10 cellular contexts compared by ENCODE assay signal in the genomic region with DNA sequence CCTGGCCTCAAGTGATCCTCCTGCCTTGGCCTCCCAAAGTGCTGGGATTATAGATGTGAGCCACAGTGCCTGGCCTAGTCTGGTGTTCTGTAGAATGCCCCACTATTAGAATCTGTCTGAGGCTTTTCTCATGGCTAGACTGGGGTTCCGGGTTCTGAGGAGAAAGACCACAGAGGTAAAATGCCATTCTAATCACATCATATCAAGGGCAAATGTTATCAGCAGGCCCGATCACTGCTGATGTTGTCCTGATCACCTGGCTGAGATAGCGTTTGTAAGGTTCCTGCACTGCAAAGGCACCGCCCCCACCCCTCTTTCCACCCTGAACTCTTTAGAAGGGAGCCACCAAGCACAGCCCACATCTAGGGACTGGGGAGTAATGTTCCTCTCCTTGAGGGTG. TPM values are rescaled to one million over a fixed set of nuclear protein-coding genes. Genes with fewer than 3 reads are reported as not detected.
DNase-seq lines count a peak whose midpoint lies in the region; ATAC-seq and TF ChIP-seq lines count a peak whose summit lies in the region.
"Had no signal": no experiment of that assay in that cellular context is flagged by ENCODE, and none has a peak within 500 bp of the region (broad histone marks: within the 10 kb centered on the region; RNA-seq: fewer than 3 reads in every experiment).

No MANE protein-coding gene starts in this region.

- H3K18ac ChIP-seq in mesendoderm (ENCODE audit: low read length): no peak overlapping the region

- no peak overlapping the region for H3K9ac ChIP-seq in mesendoderm (ENCODE audit: low read length)
- H3K9ac ChIP-seq: BLaER1 had no signal

- H2AFZ ChIP-seq in PC-9: no peak overlapping the region
- H2AFZ ChIP-seq: GM23338 had no signal

- H3K4me2 ChIP-seq in PC-9 (peak overlapping the region; percentile 4), mesendoderm (ENCODE audit: low read length) (no peak overlapping the region)
- H3K4me2 ChIP-seq: BLaER1, GM23338 had no signal

- no peak overlapping the region for H2BK120ac ChIP-seq in mesendoderm (ENCODE audit: low read depth, low read length)

- DNase-seq in PC-9 (peak in 1 of 2 experiments; percentile 56), amniotic epithelial cell (ENCODE audit: low read depth) (peak; percentile 20), mesendoderm (peak; percentile 49), heart left ventricle (no peak), GM19240 (ENCODE audit: insufficient read length, low spot score) (no peak), HPDE6-E6E7 (ENCODE audit: extremely low spot score) (no peak)
- DNase-seq in stimulated activated CD4-positive, alpha-beta T cell treated with anti-CD3 and anti-CD28 coated beads, Interleukin-4, amount 100 ng/mL, for 1 hour: no peak
- DNase-seq: H7 had no signal

- ATAC-seq in heart left ventricle: no peak
- ATAC-seq: GM23338 had no signal

- no peak overlapping the region for H3K4ac ChIP-seq in mesendoderm (ENCODE audit: low read depth, low read length)

- H2AK5ac ChIP-seq in mesendoderm (ENCODE audit: low read length): no peak overlapping the region

- H4K8ac ChIP-seq in mesendoderm (ENCODE audit: low read depth, low read length): no peak overlapping the region

- H3K56ac ChIP-seq in mesendoderm (ENCODE audit: low read length): no peak overlapping the region

- no peak overlapping the region for H3K27ac ChIP-seq in PC-9
- H3K27ac ChIP-seq in mesendoderm (ENCODE audit: low read depth, low read length): no peak overlapping the region
- H3K27ac ChIP-seq in heart left ventricle: no peak overlapping the region
- H3K27ac ChIP-seq: BLaER1 had no signal

- H2BK5ac ChIP-seq in mesendoderm (ENCODE audit: low read length): no peak overlapping the region

- no peaks in the 10 kb centered on the region for H3K9me2 ChIP-seq in PC-9 (ENCODE audit: insufficient read depth)

- H3K27me3 ChIP-seq in PC-9 (ENCODE audit: insufficient read depth, low read depth) (no peaks in the 10 kb centered on the region), mesendoderm (ENCODE audit: insufficient read depth, low read length, poor library complexity) (no peaks in the 10 kb centered on the region), heart left ventricle (no peaks in the 10 kb centered on the region)
- H3K27me3 ChIP-seq: BLaER1 had no signal

- no peak overlapping the region for H2BK15ac ChIP-seq in mesendoderm (replicated peaks; ENCODE audit: low read depth)

- H3K4me3 ChIP-seq in PC-9 (no peak overlapping the region), mesendoderm (ENCODE audit: low read length) (no peak overlapping the region), heart left ventricle (no peak overlapping the region)
- H3K4me3 ChIP-seq: BLaER1, GM23338 had no signal

- CTCF ChIA-PET in PC-9 (lab: Charles Lee): no interaction called here

- no CpG with 5 or more reads among the region's 4 CpGs for WGBS in mesendoderm (ENCODE audit: extremely low coverage, insufficient coverage, low lambda C conversion rate)
- WGBS in heart left ventricle, 4 donors: 69 to 85% (median 77%) methylated on average over 3 to 4 of the region's 4 CpGs

- intact Hi-C loops in PC-9 (cut with micrococcal nuclease; ENCODE audit: unreplicated experiment) (no loop called here), heart left ventricle (cut with DNase I) (loop anchor here in 1 of 10 donors (10.0 kb wide), 1 partner anchor 54 kb away; the partner anchor contains the start of gene MANBAL)

- no TSS peak for BruUV-seq in PC-9 (replicated peaks; lab: Mats Ljungman, UMichigan)

- peaks cover 36% of the 10 kb centered on the region for H3K4me1 ChIP-seq in PC-9 (replicated peaks; ENCODE audit: insufficient read depth)
- no peaks in the 10 kb centered on the region for H3K4me1 ChIP-seq in mesendoderm (ENCODE audit: control insufficient read depth, low read depth, low read length)
- H3K4me1 ChIP-seq in heart left ventricle: peaks cover 0 to 30% (median 4%) of the 10 kb centered on the region in 12 donors

- H4K20me1 ChIP-seq in PC-9 (ENCODE audit: insufficient read depth): no peaks in the 10 kb centered on the region
- H4K20me1 ChIP-seq: BLaER1 had no signal

- TF ChIP-seq CTCF in PC-9 (conservative IDR thresholded peaks at IDR 0.05) (no peak), heart left ventricle (IDR thresholded peaks at IDR 0.05) (no peak)

- no peak overlapping the region for H3K23ac ChIP-seq in mesendoderm (ENCODE audit: low read length)

- no peak overlapping the region for H4K5ac ChIP-seq in mesendoderm (ENCODE audit: low read length)

- H3K9me3 ChIP-seq in PC-9 (ENCODE audit: insufficient read depth, low read depth) (no peaks in the 10 kb centered on the region), heart left ventricle (no peaks in the 10 kb centered on the region)
- H3K9me3 ChIP-seq: BLaER1 had no signal

- H3K79me1 ChIP-seq in mesendoderm (ENCODE audit: low read length): no peaks in the 10 kb centered on the region

- TF ChIP-seq POLR2A in heart left ventricle (IDR thresholded peaks at IDR 0.05): no peak

- no peaks in the 10 kb centered on the region for H3K36me3 ChIP-seq in PC-9 (ENCODE audit: low read depth)
- H3K36me3 ChIP-seq in mesendoderm (ENCODE audit: control insufficient read depth, insufficient read depth, low read length): no peaks in the 10 kb centered on the region
- H3K36me3 ChIP-seq in heart left ventricle: no peaks in the 10 kb centered on the region
- H3K36me3 ChIP-seq: BLaER1 had no signal

- POLR2A ChIA-PET in PC-9 (lab: Charles Lee; ENCODE audit: unreplicated experiment): no interaction called here

- H3K79me2 ChIP-seq in PC-9 (ENCODE audit: low read depth): no peaks in the 10 kb centered on the region
- H3K79me2 ChIP-seq in mesendoderm (ENCODE audit: control insufficient read depth, insufficient read depth, low read length): no peaks in the 10 kb centered on the region

- H3F3A ChIP-seq in PC-9 (ENCODE audit: insufficient read depth, low read depth): peaks cover 22% of the 10 kb centered on the region; the same call in 1 of the 2 replicates

RNA-seq across cellular contexts. Expression of gene SRC, which starts 6.7 kb away (rescaled TPM):
- 56.8 and 58.4 TPM in 2 replicates for total RNA-seq in PC-9 (2021)
- 18.4 TPM for polyA plus RNA-seq in mesendoderm (2013, experiment 1 of 2)
- polyA plus RNA-seq in mesendoderm (2013, experiment 2 of 2): 19.3 TPM
- total RNA-seq in heart left ventricle: 10 to 100 TPM in 1 of 9 donors, 1 to 10 TPM in 8; 3.0 to 19.9 (median 5.2) TPM
- polyA plus RNA-seq in heart left ventricle: 1 to 10 TPM; 2.5 to 3.0 TPM

RNA-seq across cellular contexts. Expression of gene MANBAL, which starts 49.8 kb away (rescaled TPM):
- total RNA-seq in PC-9 (2021): 44.6 and 65.7 TPM in 2 replicates
- 53.9 TPM for polyA plus RNA-seq in mesendoderm (2013, experiment 1 of 2)
- 53.4 TPM for polyA plus RNA-seq in mesendoderm (2013, experiment 2 of 2)
- total RNA-seq in heart left ventricle: 10 to 100 TPM; 14.0 to 25.6 (median 20.4) TPM
- 10 to 100 TPM; 19.2 to 54.9 TPM for polyA plus RNA-seq in heart left ventricle

Comparison
In these comparisons a context has a peak if more than half of its experiments do, and no peak if none do; other contexts are left out.
1. DNase-seq: peak in amniotic epithelial cell (single experiment) and mesendoderm (single experiment); none in stimulated activated CD4-positive, alpha-beta T cell treated with anti-CD3 and anti-CD28 coated beads, Interleukin-4, amount 100 ng/mL, for 1 hour (single experiment), heart left ventricle (0 of 5), GM19240 (single experiment) and HPDE6-E6E7 (single experiment).